In genomic region chr7:1979591-1980560, GRCh38 we compare ENCODE assay signal across 8 cellular contexts.
DNase-seq lines count a peak whose midpoint lies in the region; ATAC-seq lines count a peak whose summit lies in the region.

No MANE protein-coding gene starts in this region.

- peak overlapping the region in 10 of 11 experiments; percentile 43 to 96 (median 82); a peak in 20 of 22 replicates for H3K4me2 ChIP-seq in BLaER1 treated with 17β-estradiol and CSF1 and Interleukin-3, amounts not matched to agents 10 nM and 100 nM

- intact Hi-C loops in right cardiac atrium (cut with DNase I), result no loop called here

- CTCF ChIA-PET in activated CD8-positive, alpha-beta memory T cell treated with anti-CD3 and anti-CD28 coated beads, Interleukin-2, amount 10 ng/mL, durations not matched to agents 7 days and 5 days (lab: Charles Lee), result no interaction called here

- peaks cover 0 to 54% (median 37%) of the 10 kb centered on the region in 10 experiments; a peak in 18 of 20 replicates for H3K4me1 ChIP-seq in BLaER1 treated with 17β-estradiol and CSF1 and Interleukin-3, amounts not matched to agents 10 nM and 100 nM
- H3K4me1 ChIP-seq in right cardiac atrium (ENCODE audit: control insufficient read depth, insufficient read depth, low read length), result no peaks in the 10 kb centered on the region

- H3K9me3 Mint-ChIP-seq in activated CD8-positive, alpha-beta memory T cell treated with anti-CD3 and anti-CD28 coated beads, Interleukin-2, amount 10 ng/mL, durations not matched to agents 7 days and 5 days (ENCODE audit: low read depth), result no peaks in the 10 kb centered on the region

- no peaks in the 10 kb centered on the region for H3K27me3 Mint-ChIP-seq in activated CD8-positive, alpha-beta memory T cell treated with anti-CD3 and anti-CD28 coated beads, Interleukin-2, amount 10 ng/mL, durations not matched to agents 7 days and 5 days

- peaks cover 2% of the 10 kb centered on the region for H3K4me1 Mint-ChIP-seq in activated CD8-positive, alpha-beta memory T cell treated with anti-CD3 and anti-CD28 coated beads, Interleukin-2, amount 10 ng/mL, durations not matched to agents 7 days and 5 days

- H3K4me3 ChIP-seq in BLaER1 treated with 17β-estradiol and CSF1 and Interleukin-3, amounts not matched to agents 10 nM and 100 nM, result peak overlapping the region in 1 of 10 experiments; percentile 6; a peak in 2 of 20 replicates
- no peak overlapping the region for H3K4me3 ChIP-seq in right cardiac atrium (ENCODE audit: low read length)

- H3K27ac ChIP-seq in BLaER1 treated with 17β-estradiol and CSF1 and Interleukin-3, amounts not matched to agents 10 nM and 100 nM, result no peak overlapping the region
- H3K27ac ChIP-seq in right cardiac atrium (ENCODE audit: low read length), result no peak overlapping the region

- H3K27ac Mint-ChIP-seq in activated CD8-positive, alpha-beta memory T cell treated with anti-CD3 and anti-CD28 coated beads, Interleukin-2, amount 10 ng/mL, durations not matched to agents 7 days and 5 days, result no peak overlapping the region

- ATAC-seq in GM19397 (IDR thresholded peaks at IDR 0.05; ENCODE audit: unreplicated experiment) (peak; percentile 67), HG03439 (IDR thresholded peaks at IDR 0.05; ENCODE audit: unreplicated experiment) (peak; percentile 52), right cardiac atrium (peak; percentile 29 to 40)
- no peak for ATAC-seq in activated CD8-positive, alpha-beta memory T cell treated with anti-CD3 and anti-CD28 coated beads, Interleukin-2, amount 10 ng/mL, durations not matched to agents 7 days and 5 days

- no peak overlapping the region for H3K4me3 Mint-ChIP-seq in activated CD8-positive, alpha-beta memory T cell treated with anti-CD3 and anti-CD28 coated beads, Interleukin-2, amount 10 ng/mL, durations not matched to agents 7 days and 5 days

- H4K20me1 ChIP-seq in BLaER1 treated with 17β-estradiol and CSF1 and Interleukin-3, amounts not matched to agents 10 nM and 100 nM, result peaks cover 2 to 88% (median 56%) of the 10 kb centered on the region in 11 experiments; a peak in 21 of 22 replicates

- H3K9me3 ChIP-seq in BLaER1 treated with 17β-estradiol and CSF1 and Interleukin-3, amounts not matched to agents 10 nM and 100 nM (replicated peaks in 1 of 11), result peaks cover 11 to 21% (median 19%) of the 10 kb centered on the region in 11 experiments; a peak in 18 of 22 replicates
- H3K9me3 ChIP-seq in right cardiac atrium (ENCODE audit: control insufficient read depth, low read length), result no peaks in the 10 kb centered on the region

- H3K36me3 ChIP-seq in BLaER1 treated with 17β-estradiol and CSF1 and Interleukin-3, amounts not matched to agents 10 nM and 100 nM, result peaks cover 34 to 63% (median 42%) of the 10 kb centered on the region in 11 experiments

- peaks cover 3% of the 10 kb centered on the region for H3K36me3 Mint-ChIP-seq in activated CD8-positive, alpha-beta memory T cell treated with anti-CD3 and anti-CD28 coated beads, Interleukin-2, amount 10 ng/mL, durations not matched to agents 7 days and 5 days

- DNase-seq in right cardiac atrium (peak; percentile 10 to 49 (median 32)), NCI-H146 (lab: John Stamatoyannopoulos, UW) (no peak), putamen (ENCODE audit: low spot score) (no peak)
- DNase-seq in activated CD8-positive, alpha-beta memory T cell treated with anti-CD3 and anti-CD28 coated beads, Interleukin-2, amount 10 ng/mL, durations not matched to agents 7 days and 5 days, result no peak
- no peak for DNase-seq in activated T-cell treated with anti-CD3 and anti-CD28 coated beads, Interleukin-2, amount 50 U/mL, for 48 hours

- WGBS in right cardiac atrium, result 91% methylated on average over 40 of the region's 40 CpGs

- peak overlapping the region in 4 of 11 experiments; percentile 7 to 39 (median 14); a peak in 5 of 22 replicates for H3K9ac ChIP-seq in BLaER1 treated with 17β-estradiol and CSF1 and Interleukin-3, amounts not matched to agents 10 nM and 100 nM

- H3K27me3 ChIP-seq in BLaER1 treated with 17β-estradiol and CSF1 and Interleukin-3, amounts not matched to agents 10 nM and 100 nM, result peaks cover 0 to 28% (median 0%) of the 10 kb centered on the region in 11 experiments; a peak in 7 of 22 replicates
- H3K27me3 ChIP-seq in right cardiac atrium (ENCODE audit: control insufficient read depth, insufficient read depth), result no peaks in the 10 kb centered on the region

Comparison
In these comparisons a context has a peak if more than half of its experiments do, and no peak if none do; other contexts are left out.
1. DNase-seq: peak in right cardiac atrium (3 of 3); none in activated CD8-positive, alpha-beta memory T cell treated with anti-CD3 and anti-CD28 coated beads, Interleukin-2, amount 10 ng/mL, durations not matched to agents 7 days and 5 days (single experiment), activated T-cell treated with anti-CD3 and anti-CD28 coated beads, Interleukin-2, amount 50 U/mL, for 48 hours (0 of 2), NCI-H146 (single experiment) and putamen (single experiment).